Comparison of ENCODE assay signal across 15 cellular contexts in the genomic region with DNA sequence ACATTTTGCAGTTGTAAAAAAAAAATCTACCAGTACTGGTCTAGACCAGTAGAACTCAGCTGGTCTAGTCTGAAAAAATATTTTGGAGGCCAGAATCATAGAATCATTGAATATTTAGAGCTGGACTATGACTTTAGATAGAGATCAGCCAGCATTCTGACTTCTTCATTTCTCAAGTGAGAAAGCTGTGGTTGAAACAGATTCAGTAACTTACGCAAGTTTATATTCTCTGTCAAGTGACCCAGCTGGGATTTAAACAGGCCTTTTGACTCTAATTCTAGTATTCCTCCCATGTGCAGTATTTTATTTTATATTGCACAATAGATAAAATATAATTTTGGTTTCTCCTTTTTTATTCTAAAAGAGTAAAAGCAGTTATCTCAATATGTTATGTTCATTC. TPM values are rescaled to one million over a fixed set of nuclear protein-coding genes. Genes with fewer than 3 reads are reported as not detected.
DNase-seq lines count a peak whose midpoint lies in the region; ATAC-seq, FAIRE-seq and TF ChIP-seq lines count a peak whose summit lies in the region.
"Had no signal": no experiment of that assay in that cellular context is flagged by ENCODE, and none has a peak within 500 bp of the region (broad histone marks: within the 10 kb centered on the region; RNA-seq: fewer than 3 reads in every experiment).

No MANE protein-coding gene starts in this region.

- H3K79me2 ChIP-seq in GM12878 (ENCODE audit: control insufficient read depth, insufficient read depth, low read length) = peaks cover 88% of the 10 kb centered on the region

- TF ChIP-seq EP300 in GM12878 (IDR thresholded peaks at IDR 0.05; ENCODE audit: borderline replicate concordance in 1 of 2, control insufficient read depth in 1 of 2, low read depth in 2 of 2, low read length in 2 of 2) (no peak), sigmoid colon (IDR thresholded peaks at IDR 0.05) (no peak)

- TF ChIP-seq RAD21 in GM12878 (IDR thresholded peaks at IDR 0.05; ENCODE audit: insufficient read depth, low read depth, low read length) = no peak

- H3K9me3 ChIP-seq in GM12878 (replicated peaks; ENCODE audit: control insufficient read depth, insufficient read depth, low read length) (no peaks in the 10 kb centered on the region), sigmoid colon (no peaks in the 10 kb centered on the region), WERI-Rb-1 (ENCODE audit: severe bottlenecking) (no peaks in the 10 kb centered on the region)

- H3K27ac ChIP-seq in GM12878 (ENCODE audit: control insufficient read depth, insufficient read depth) = peak overlapping the region; percentile 41
- peak overlapping the region; percentile 59 to 98 (median 95) for H3K27ac ChIP-seq in sigmoid colon
- no peak overlapping the region for H3K27ac ChIP-seq in WERI-Rb-1

- no peak overlapping the region for H3K4me3 Mint-ChIP-seq in activated T-cell treated with anti-CD3 and anti-CD28 coated beads, Interleukin-2, amount 50 U/mL, for 4 hours
- H3K4me3 Mint-ChIP-seq: nephron had no signal

- H3K4me1 Mint-ChIP-seq in activated T-cell treated with anti-CD3 and anti-CD28 coated beads, Interleukin-2, amount 50 U/mL, for 4 hours (ENCODE audit: low read depth) = peaks cover 80% of the 10 kb centered on the region

- no peaks in the 10 kb centered on the region for H3K27me3 Mint-ChIP-seq in activated T-cell treated with anti-CD3 and anti-CD28 coated beads, Interleukin-2, amount 50 U/mL, for 4 hours (ENCODE audit: low read depth)

- CTCF ChIA-PET in GM12878 (lab: Yijun Ruan, JAX) = interaction anchor here (1.3 kb wide), 1 partner anchor 11 kb away, joined by 5 read pairs; no protein-coding TSS in a partner anchor

- H3K27me3 ChIP-seq in GM12878 (replicated peaks in 1 of 2; ENCODE audit: control insufficient read depth in 2 of 2, insufficient read depth in 2 of 2, low read length in 1 of 2) (no peaks in the 10 kb centered on the region), sigmoid colon (no peaks in the 10 kb centered on the region), WERI-Rb-1 (ENCODE audit: insufficient read depth, low read depth, severe bottlenecking) (no peaks in the 10 kb centered on the region)

- 0% methylated on average over 1 of the region's 1 CpG for WGBS in GM12878 (ENCODE audit: insufficient coverage, insufficient replicate concordance, low lambda C conversion rate, missing lambda C conversion rate)
- 63 to 78% methylated on average over 1 of the region's 1 CpG for WGBS in sigmoid colon, 2 donors
- WGBS in lower leg skin, 2 donors = 76 to 83% methylated on average over 1 of the region's 1 CpG

- DNase-seq in GM03348 (ENCODE audit: low spot score) (peak; percentile 46), HCEC 1CT (peak; percentile 11), GM12878 (ENCODE audit: low read depth, low spot score) (no peak), sigmoid colon (no peak), lower leg skin (ENCODE audit: low spot score in 2 of 2) (no peak), WERI-Rb-1 (no peak)
- no peak for DNase-seq in activated T-cell treated with anti-CD3 and anti-CD28 coated beads, Interleukin-2, amount 50 U/mL, for 4 hours
- DNase-seq: activated CD4-positive, CD25-positive, alpha-beta regulatory T cell treated with anti-CD3 and anti-CD28 coated beads, Interleukin-2, amount 50 U/mL, for 72 hours; DMS79; H9; NCI-H187 treated with DMSO at 0.1 percent for 48 hours had no signal

- TF ChIP-seq CTCF in GM12878 (IDR thresholded peaks at IDR 0.05 in 2 of 3, conservative IDR thresholded peaks at IDR 0.05 in 1 of 3; ENCODE audit: control insufficient read depth in 2 of 3, extremely low read depth in 1 of 3, insufficient read depth in 1 of 3, low read depth in 3 of 3, low read length in 3 of 3) = no peak
- TF ChIP-seq CTCF in sigmoid colon (IDR thresholded peaks at IDR 0.05) = no peak
- no peak for TF ChIP-seq CTCF in lower leg skin (IDR thresholded peaks at IDR 0.05)
- TF ChIP-seq CTCF in WERI-Rb-1 (IDR thresholded peaks at IDR 0.05; ENCODE audit: low read depth, low read length) = no peak

- no peaks in the 10 kb centered on the region for H3K9me3 Mint-ChIP-seq in activated T-cell treated with anti-CD3 and anti-CD28 coated beads, Interleukin-2, amount 50 U/mL, for 4 hours
- H3K9me3 Mint-ChIP-seq: activated naive CD4-positive, alpha-beta T cell treated with anti-CD3 and anti-CD28 coated beads, Interleukin-2, amount 50 U/mL, for 72 hours; nephron had no signal

- ATAC-seq in GM12878 (peak; percentile 73), GM21381 (IDR thresholded peaks at IDR 0.05; ENCODE audit: unreplicated experiment) (no peak)
- ATAC-seq in activated T-cell treated with anti-CD3 and anti-CD28 coated beads, Interleukin-2, amount 50 U/mL, for 4 hours = no peak
- ATAC-seq: activated naive CD4-positive, alpha-beta T cell treated with anti-CD3 and anti-CD28 coated beads, Interleukin-2, amount 50 U/mL, for 72 hours had no signal

- no peak overlapping the region for H2AFZ ChIP-seq in GM12878 (ENCODE audit: control insufficient read depth, low read depth, low read length)

- H3K4me3 ChIP-seq in GM12878 = 0 out of 2 replicates have a peak overlapping the region, but pooled peaks have one; percentile 21
- H3K4me3 ChIP-seq in sigmoid colon = no peak overlapping the region
- no peak overlapping the region for H3K4me3 ChIP-seq in lower leg skin (ENCODE audit: low read depth, poor library complexity, severe bottlenecking)
- H3K4me3 ChIP-seq in WERI-Rb-1 (ENCODE audit: low read depth, low read length) = no peak overlapping the region

- in situ Hi-C loops in GM12878 (cut with MboI) = no loop called here

- intact Hi-C loops in GM12878 (cut with micrococcal nuclease; ENCODE audit: unreplicated experiment) = no loop called here
- intact Hi-C loops in sigmoid colon (cut with DNase I) = loop anchor here (5.0 to 10.0 kb wide), 3 partner anchors 43 to 190 kb away; no protein-coding TSS in a partner anchor
- intact Hi-C loops in lower leg skin (cut with DNase I; ENCODE audit: low total_unique reads) = no loop called here

- H4K20me1 ChIP-seq in GM12878 (ENCODE audit: control insufficient read depth, insufficient read depth) = no peaks in the 10 kb centered on the region; the same call in 1 of the 2 replicates

- SMC1A ChIA-PET in GM12878 (lab: Charles Lee; ENCODE audit: uncharacterized antibody, unreplicated experiment) = interaction anchor here (0.8 to 2.5 kb wide), 6 partner anchors 11 to 1310 kb away, joined by 3 to 8 read pairs (median 4); no protein-coding TSS in a partner anchor

- POLR2A ChIA-PET in GM12878 (lab: Charles Lee) = interaction anchor here (0.5 to 1.2 kb wide), 3 partner anchors 9 to 74 kb away, joined by 3 to 7 read pairs (median 4); no protein-coding TSS in a partner anchor

- H3K36me3 Mint-ChIP-seq in activated T-cell treated with anti-CD3 and anti-CD28 coated beads, Interleukin-2, amount 50 U/mL, for 4 hours (ENCODE audit: insufficient read depth) = peaks cover 29% of the 10 kb centered on the region

- H3K4me2 ChIP-seq in GM12878 (ENCODE audit: control insufficient read depth, insufficient read depth) = no peak overlapping the region

- RAD21 ChIA-PET in GM12878 (lab: Charles Lee; ENCODE audit: unreplicated experiment) = interaction anchor here (0.6 kb wide), 1 partner anchor 191 kb away, joined by 3 read pairs; no protein-coding TSS in a partner anchor

- peaks cover 2 to 12% of the 10 kb centered on the region in 2 experiments; a peak in 3 of 4 replicates for H3K36me3 ChIP-seq in GM12878 (ENCODE audit: control insufficient read depth in 2 of 2, insufficient read depth in 2 of 2, low read length in 1 of 2)
- peaks cover 0 to 12% (median 3%) of the 10 kb centered on the region in 4 donors for H3K36me3 ChIP-seq in sigmoid colon
- H3K36me3 ChIP-seq in WERI-Rb-1 = peaks cover 47% of the 10 kb centered on the region

- no TSS peak for BruUV-seq in GM12878 (replicated peaks; lab: Mats Ljungman, UMichigan)

- TF ChIP-seq POLR2A in GM12878 (IDR thresholded peaks at IDR 0.05; ENCODE audit: low read depth, low read length) = no peak
- no peak for TF ChIP-seq POLR2A in sigmoid colon (IDR thresholded peaks at IDR 0.05)
- TF ChIP-seq POLR2A in lower leg skin (IDR thresholded peaks at IDR 0.05) = no peak

- no peak for FAIRE-seq in GM12878 (lab: Jason Lieb, UNC)
- FAIRE-seq: endometrium had no signal

- H3K9ac ChIP-seq in GM12878 (ENCODE audit: control insufficient read depth, insufficient read depth, low read length) = no peak overlapping the region

- H3K4me1 ChIP-seq in GM12878 (ENCODE audit: control insufficient read depth, insufficient read depth, low read length) = peaks cover 37% of the 10 kb centered on the region
- H3K4me1 ChIP-seq in sigmoid colon = peaks cover 0 to 87% (median 80%) of the 10 kb centered on the region in 4 donors

TF ChIP-seq in GM12878, 131 proteins besides CTCF, POLR2A, EP300 and RAD21 (continues in another document):
- TF ChIP-seq ASH2L (IDR thresholded peaks at IDR 0.05; ENCODE audit: borderline replicate concordance, low read depth) = no peak

RNA-seq across cellular contexts. Expression of gene TNRC6A, which starts 4.9 kb away (rescaled TPM):
- 165 and 188 TPM in 2 replicates for total RNA-seq in GM12878 (2013; cell fraction: nucleolus; rRNA removed)
- total RNA-seq in GM12878 (2014; rRNA removed) (28.2 and 33.5 TPM in 2 replicates), GM12878 (2014; rRNA removed; fragmentation: Illumina TruSeq; extraction: Trizol) (31.9 and 32.2 TPM in 2 replicates), GM12878 (2021) (35.3 and 41.3 TPM in 2 replicates), sigmoid colon (100 to 1,000 TPM in 1 of 4 donors, 10 to 100 TPM in 3; 42.8 to 129 (median 64.9) TPM), lower leg skin (10 to 100 TPM; 25.9 to 55.6 (median 30.1) TPM)
- polyA plus RNA-seq in GM12878 (2011; ENCODE audit: low read depth) = 10.9 TPM
- polyA plus RNA-seq in GM12878 (2011; rRNA removed) (35.7 and 37.1 TPM in 2 replicates), GM12878 (2014; fragmentation: Illumina TruSeq; extraction: Trizol) (36.9 and 56.5 TPM in 2 replicates), GM12878 (2014; fragmentation: Nextera tagmentation; extraction: Ambion mirVana) (1 to 10 TPM; 4.6 to 4.9 TPM), GM12878 (2014; rRNA removed) (31.2 and 34.7 TPM in 2 replicates), GM12878 (2016; fragmentation: Nextera tagmentation; extraction: Ambion mirVana) (10 to 100 TPM; 25.9 TPM), sigmoid colon (10 to 100 TPM in 1 of 3 donors, 1 to 10 TPM in 2; 4.6 to 18.9 (median 5.4) TPM)
- polyA plus RNA-seq in GM12878 (2011; cell fraction: cytosol; rRNA removed) = 34.2 and 40.7 TPM in 2 replicates
- 78.5 and 90.6 TPM in 2 replicates for polyA plus RNA-seq in GM12878 (2011; cell fraction: nucleus; rRNA removed)
- 16.5 and 16.8 TPM in 2 replicates for polyA plus RNA-seq in GM12878 (2012)
- 61.0 and 82.4 TPM in 2 replicates for polyA minus RNA-seq in GM12878 (2011; rRNA and poly(A)+ RNA removed)
- 17.1 and 19.3 TPM in 2 replicates for polyA minus RNA-seq in GM12878 (2011; cell fraction: cytosol; rRNA and poly(A)+ RNA removed)
- polyA minus RNA-seq in GM12878 (2011; cell fraction: nucleus; rRNA and poly(A)+ RNA removed) = 56.8 and 91.5 TPM in 2 replicates
- 10 to 100 TPM; 39.3 to 53.8 (median 43.8) TPM for total RNA-seq in activated T-cell treated with anti-CD3 and anti-CD28 coated beads, Interleukin-2, amount 50 U/mL, for 4 hours

Comparison
In these comparisons a context has a peak if more than half of its experiments do, and no peak if none do; other contexts are left out.
1. DNase-seq: peak in GM03348 (single experiment) and HCEC 1CT (single experiment); none in GM12878 (single experiment), sigmoid colon (single experiment), lower leg skin (0 of 2), activated T-cell treated with anti-CD3 and anti-CD28 coated beads, Interleukin-2, amount 50 U/mL, for 4 hours (single experiment) and WERI-Rb-1 (single experiment).